In the genomic region with DNA sequence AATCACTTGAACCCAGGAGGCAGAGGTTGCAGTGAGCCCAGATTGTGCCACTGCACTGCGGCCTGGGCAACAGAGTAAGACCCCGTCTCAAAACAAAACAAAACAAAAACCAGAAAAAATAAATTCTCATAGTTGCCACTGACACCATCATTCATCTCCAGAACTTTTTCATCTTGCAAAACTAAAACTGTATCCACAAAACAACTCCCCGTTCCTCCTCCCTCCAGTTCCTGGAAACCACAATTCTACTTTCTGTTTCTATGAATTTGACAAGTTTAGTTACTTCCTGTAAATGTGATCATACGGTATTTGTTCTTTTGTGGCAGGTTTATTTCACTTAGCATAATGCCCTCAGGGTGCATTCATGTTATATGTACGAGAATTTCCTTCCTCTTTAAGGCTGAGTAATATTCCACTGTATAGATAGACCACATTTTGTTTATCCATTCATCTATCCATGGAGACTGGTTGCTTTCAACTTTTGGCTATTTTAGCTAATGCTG, we compare ENCODE assay signal across 11 cellular contexts. TPM values are rescaled to one million over a fixed set of nuclear protein-coding genes. Genes with fewer than 3 reads are reported as not detected.
DNase-seq lines count a peak whose midpoint lies in the region; ATAC-seq, FAIRE-seq and TF ChIP-seq lines count a peak whose summit lies in the region.
"Had no signal": no experiment of that assay in that cellular context is flagged by ENCODE, and none has a peak within 500 bp of the region (broad histone marks: within the 10 kb centered on the region; RNA-seq: fewer than 3 reads in every experiment).

No MANE protein-coding gene starts in this region.

- intact Hi-C loops in right cardiac atrium (cut with DNase I) = loop anchor here in 1 of 4 donors (10.0 kb wide), 1 partner anchor 47 kb away; a partner anchor contains a TSS

- TF ChIP-seq CTCF in Peyer's patch (IDR thresholded peaks at IDR 0.05) (no peak), progenitor cell of endocrine pancreas (IDR thresholded peaks at IDR 0.05; ENCODE audit: unreplicated experiment) (no peak)

- H3K27ac Mint-ChIP-seq in activated CD4-positive, alpha-beta T cell treated with anti-CD3 and anti-CD28 coated beads, Interleukin-2, amount 10 ng/mL, durations not matched to agents 7 days and 5 days = peak overlapping the region; percentile 99
- H3K27ac Mint-ChIP-seq in stimulated activated naive CD8-positive, alpha-beta T cell treated with anti-CD3 and anti-CD28 coated beads, Interleukin-15, amount 100 ng/mL, for 72 hours = peak overlapping the region; percentile 86 to 99
- H3K27ac Mint-ChIP-seq in progenitor cell of endocrine pancreas = no peak overlapping the region
- H3K27ac Mint-ChIP-seq: mesothelial cell of epicardium had no signal

- peak; percentile 74 for DNase-seq in activated CD4-positive, alpha-beta T cell treated with anti-CD3 and anti-CD28 coated beads, Interleukin-2, amount 10 ng/mL, durations not matched to agents 7 days and 5 days
- no peak for DNase-seq in activated CD4-positive, alpha-beta T cell treated with anti-CD3 and anti-CD28 coated beads, Interleukin-2, amount 50 U/mL, for 4 hours
- DNase-seq in Peyer's patch = no peak
- DNase-seq in effector memory CD4-positive, alpha-beta T cell = no peak
- peak; percentile 43 to 49 for DNase-seq in stimulated activated naive CD8-positive, alpha-beta T cell treated with anti-CD3 and anti-CD28 coated beads, Interleukin-15, amount 100 ng/mL, for 72 hours
- no peak for DNase-seq in right cardiac atrium
- DNase-seq in progenitor cell of endocrine pancreas (ENCODE audit: low spot score, unreplicated experiment) = no peak
- no peak for DNase-seq in HTR-8/SVneo (ENCODE audit: insufficient read length, low spot score)
- DNase-seq: NCI-H2081 treated with DMSO at 0.1 percent for 48 hours had no signal

- H3K4me1 Mint-ChIP-seq in activated CD4-positive, alpha-beta T cell treated with anti-CD3 and anti-CD28 coated beads, Interleukin-2, amount 10 ng/mL, durations not matched to agents 7 days and 5 days = peaks cover 75% of the 10 kb centered on the region
- H3K4me1 Mint-ChIP-seq in stimulated activated naive CD8-positive, alpha-beta T cell treated with anti-CD3 and anti-CD28 coated beads, Interleukin-15, amount 100 ng/mL, for 72 hours = peaks cover 83% of the 10 kb centered on the region
- H3K4me1 Mint-ChIP-seq in progenitor cell of endocrine pancreas (ENCODE audit: low read depth) = peaks cover 8% of the 10 kb centered on the region

- H3K4me3 Mint-ChIP-seq in activated CD4-positive, alpha-beta T cell treated with anti-CD3 and anti-CD28 coated beads, Interleukin-2, amount 10 ng/mL, durations not matched to agents 7 days and 5 days = peak overlapping the region; percentile 57
- peak overlapping the region; percentile 1 to 46 for H3K4me3 Mint-ChIP-seq in stimulated activated naive CD8-positive, alpha-beta T cell treated with anti-CD3 and anti-CD28 coated beads, Interleukin-15, amount 100 ng/mL, for 72 hours
- H3K4me3 Mint-ChIP-seq in progenitor cell of endocrine pancreas (ENCODE audit: low read depth) = no peak overlapping the region
- H3K4me3 Mint-ChIP-seq: mesothelial cell of epicardium had no signal

- H3K27me3 ChIP-seq in Peyer's patch = no peaks in the 10 kb centered on the region
- H3K27me3 ChIP-seq in effector memory CD4-positive, alpha-beta T cell (replicated peaks; ENCODE audit: control insufficient read depth, insufficient read depth, low read length, poor library complexity, severe bottlenecking) = no peaks in the 10 kb centered on the region
- H3K27me3 ChIP-seq in right cardiac atrium (ENCODE audit: control insufficient read depth, insufficient read depth) = no peaks in the 10 kb centered on the region
- H3K27me3 ChIP-seq: SJSA1 had no signal

- H3K4me1 ChIP-seq in Peyer's patch (peaks cover 0 to 31% (median 27%) of the 10 kb centered on the region in 4 donors), right cardiac atrium (ENCODE audit: control insufficient read depth, insufficient read depth, low read length) (peaks cover 2% of the 10 kb centered on the region)
- H3K4me1 ChIP-seq in effector memory CD4-positive, alpha-beta T cell (ENCODE audit: control insufficient read depth, insufficient read depth, low read length, poor library complexity, severe bottlenecking) = peaks cover 59% of the 10 kb centered on the region

- POLR2A ChIA-PET in activated CD4-positive, alpha-beta T cell treated with anti-CD3 and anti-CD28 coated beads, Interleukin-2, amount 10 ng/mL, durations not matched to agents 7 days and 5 days (lab: Charles Lee) = no interaction called here

- H3K9me3 Mint-ChIP-seq in activated CD4-positive, alpha-beta T cell treated with anti-CD3 and anti-CD28 coated beads, Interleukin-2, amount 10 ng/mL, durations not matched to agents 7 days and 5 days = no peaks in the 10 kb centered on the region
- peaks cover 0 to 5% of the 10 kb centered on the region in 2 donors for H3K9me3 Mint-ChIP-seq in stimulated activated naive CD8-positive, alpha-beta T cell treated with anti-CD3 and anti-CD28 coated beads, Interleukin-15, amount 100 ng/mL, for 72 hours
- H3K9me3 Mint-ChIP-seq in progenitor cell of endocrine pancreas (ENCODE audit: low read depth) = no peaks in the 10 kb centered on the region

- H3K27ac ChIP-seq in Peyer's patch (peak overlapping the region; percentile 43 to 91 (median 74)), right cardiac atrium (ENCODE audit: low read length) (no peak overlapping the region)
- H3K27ac ChIP-seq in effector memory CD4-positive, alpha-beta T cell (ENCODE audit: insufficient read depth, low read length, poor library complexity, severe bottlenecking) = peak overlapping the region; percentile 100
- H3K27ac ChIP-seq: SJSA1 had no signal

- H3K36me3 Mint-ChIP-seq in activated CD4-positive, alpha-beta T cell treated with anti-CD3 and anti-CD28 coated beads, Interleukin-2, amount 10 ng/mL, durations not matched to agents 7 days and 5 days (ENCODE audit: low read depth) = peaks cover 8% of the 10 kb centered on the region
- H3K36me3 Mint-ChIP-seq in progenitor cell of endocrine pancreas (ENCODE audit: insufficient read depth) = no peaks in the 10 kb centered on the region
- H3K36me3 Mint-ChIP-seq: mesothelial cell of epicardium had no signal

- H3K9me3 ChIP-seq in Peyer's patch (no peaks in the 10 kb centered on the region), right cardiac atrium (ENCODE audit: control insufficient read depth, low read length) (no peaks in the 10 kb centered on the region)
- H3K9me3 ChIP-seq in effector memory CD4-positive, alpha-beta T cell (ENCODE audit: control insufficient read depth, low read length) = no peaks in the 10 kb centered on the region
- H3K9me3 ChIP-seq: SJSA1 had no signal

- no peaks in the 10 kb centered on the region for H3K36me3 ChIP-seq in Peyer's patch
- H3K36me3 ChIP-seq in effector memory CD4-positive, alpha-beta T cell (ENCODE audit: control insufficient read depth, insufficient read depth, low read length) = no peaks in the 10 kb centered on the region
- H3K36me3 ChIP-seq: SJSA1 had no signal

- 72% methylated on average over 5 of the region's 5 CpGs for WGBS in right cardiac atrium

- CTCF ChIA-PET in activated CD4-positive, alpha-beta T cell treated with anti-CD3 and anti-CD28 coated beads, Interleukin-2, amount 10 ng/mL, durations not matched to agents 7 days and 5 days (lab: Charles Lee) = interaction anchor here (1.8 to 8.1 kb wide), 3 partner anchors 14 to 38 kb away, joined by 5 to 74 read pairs (median 27); a partner anchor contains a TSS

- peak; percentile 31 for ATAC-seq in stimulated activated naive CD8-positive, alpha-beta T cell treated with anti-CD3 and anti-CD28 coated beads, Interleukin-15, amount 100 ng/mL, for 72 hours
- ATAC-seq in right cardiac atrium = no peak

- no peak for TF ChIP-seq POLR2A in Peyer's patch (IDR thresholded peaks at IDR 0.05)

- H3K4me3 ChIP-seq in Peyer's patch (no peak overlapping the region), right cardiac atrium (ENCODE audit: low read length) (no peak overlapping the region)
- no peak overlapping the region for H3K4me3 ChIP-seq in effector memory CD4-positive, alpha-beta T cell (ENCODE audit: insufficient read depth, low read depth, low read length, poor library complexity, severe bottlenecking)
- H3K4me3 ChIP-seq: SJSA1 had no signal

- H3K27me3 Mint-ChIP-seq in activated CD4-positive, alpha-beta T cell treated with anti-CD3 and anti-CD28 coated beads, Interleukin-2, amount 10 ng/mL, durations not matched to agents 7 days and 5 days = no peaks in the 10 kb centered on the region
- no peaks in the 10 kb centered on the region for H3K27me3 Mint-ChIP-seq in stimulated activated naive CD8-positive, alpha-beta T cell treated with anti-CD3 and anti-CD28 coated beads, Interleukin-15, amount 100 ng/mL, for 72 hours
- H3K27me3 Mint-ChIP-seq in progenitor cell of endocrine pancreas = no peaks in the 10 kb centered on the region

- FAIRE-seq in HTR-8/SVneo (lab: Jason Lieb, UNC) = no peak

RNA-seq across cellular contexts. Expression of a gene that starts 13.2 kb away (rescaled TPM):
- total RNA-seq in activated CD4-positive, alpha-beta T cell treated with anti-CD3 and anti-CD28 coated beads, Interleukin-2, amount 10 ng/mL, durations not matched to agents 7 days and 5 days = 100 to 1,000 TPM; 304 to 310 TPM
- total RNA-seq in Peyer's patch (100 to 1,000 TPM in 2 of 4 donors, 10 to 100 TPM in 2; 70.6 to 159 (median 110) TPM), right cardiac atrium (10 to 100 TPM; 27.6 to 41.0 (median 35.1) TPM), progenitor cell of endocrine pancreas (0.96 and 1.0 TPM in 2 replicates)
- 17.7 TPM for polyA plus RNA-seq in right cardiac atrium

RNA-seq across cellular contexts. Expression of a gene that starts 51.1 kb away (rescaled TPM):
- total RNA-seq in activated CD4-positive, alpha-beta T cell treated with anti-CD3 and anti-CD28 coated beads, Interleukin-2, amount 10 ng/mL, durations not matched to agents 7 days and 5 days = 100 to 1,000 TPM; 232 to 269 TPM
- total RNA-seq in Peyer's patch (100 to 1,000 TPM in 3 of 4 donors, 10 to 100 TPM in 1; 52.5 to 283 (median 115) TPM), right cardiac atrium (10 to 100 TPM; 20.7 to 34.7 (median 30.2) TPM), progenitor cell of endocrine pancreas (66.9 and 74.2 TPM in 2 replicates)
- 30.3 TPM for polyA plus RNA-seq in right cardiac atrium

Comparison
In these comparisons a context has a peak if more than half of its experiments do, and no peak if none do; other contexts are left out.
1. DNase-seq: peak in activated CD4-positive, alpha-beta T cell treated with anti-CD3 and anti-CD28 coated beads, Interleukin-2, amount 10 ng/mL, durations not matched to agents 7 days and 5 days (single experiment) and stimulated activated naive CD8-positive, alpha-beta T cell treated with anti-CD3 and anti-CD28 coated beads, Interleukin-15, amount 100 ng/mL, for 72 hours (2 of 2); none in activated CD4-positive, alpha-beta T cell treated with anti-CD3 and anti-CD28 coated beads, Interleukin-2, amount 50 U/mL, for 4 hours (0 of 2), Peyer's patch (0 of 3), effector memory CD4-positive, alpha-beta T cell (0 of 3), right cardiac atrium (0 of 3), progenitor cell of endocrine pancreas (single experiment) and HTR-8/SVneo (single experiment).
2. RNA of a gene that starts 13.2 kb away (total RNA-seq): 304 to 310 TPM in activated CD4-positive, alpha-beta T cell treated with anti-CD3 and anti-CD28 coated beads, Interleukin-2, amount 10 ng/mL, durations not matched to agents 7 days and 5 days, 70.6 to 159 TPM in Peyer's patch and 27.6 to 41.0 TPM in right cardiac atrium; 0.96 to 1.0 TPM in progenitor cell of endocrine pancreas; every median in the first group is over 10 times any median in the second.